ENCODE assay signal across 1 cellular context in the genomic region with DNA sequence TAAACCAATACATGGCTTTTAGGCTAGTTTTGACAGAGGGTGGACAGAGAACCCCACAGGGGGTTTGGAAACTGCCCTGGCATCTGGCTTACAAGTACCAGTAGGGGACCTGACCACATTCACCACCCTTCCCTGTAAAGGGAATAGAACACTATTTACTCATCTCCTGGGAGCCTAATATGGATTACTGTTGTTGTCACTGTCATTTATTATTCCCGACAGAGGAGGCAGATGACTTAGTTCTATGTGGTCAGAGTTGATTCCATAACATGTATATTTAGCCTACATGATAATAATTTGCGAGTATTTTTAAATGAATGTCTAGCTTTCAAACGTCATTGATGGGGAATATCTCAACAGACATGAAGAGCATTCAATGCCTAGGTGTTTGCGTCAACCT.
TF ChIP-seq lines count a peak whose summit lies in the region.

No MANE protein-coding gene starts in this region.

TF ChIP-seq in HEK293, 187 proteins besides CTCF, POLR2A, EP300 and RAD21 (continued from another document and continues in another):
- TF ChIP-seq, protein P1, sequence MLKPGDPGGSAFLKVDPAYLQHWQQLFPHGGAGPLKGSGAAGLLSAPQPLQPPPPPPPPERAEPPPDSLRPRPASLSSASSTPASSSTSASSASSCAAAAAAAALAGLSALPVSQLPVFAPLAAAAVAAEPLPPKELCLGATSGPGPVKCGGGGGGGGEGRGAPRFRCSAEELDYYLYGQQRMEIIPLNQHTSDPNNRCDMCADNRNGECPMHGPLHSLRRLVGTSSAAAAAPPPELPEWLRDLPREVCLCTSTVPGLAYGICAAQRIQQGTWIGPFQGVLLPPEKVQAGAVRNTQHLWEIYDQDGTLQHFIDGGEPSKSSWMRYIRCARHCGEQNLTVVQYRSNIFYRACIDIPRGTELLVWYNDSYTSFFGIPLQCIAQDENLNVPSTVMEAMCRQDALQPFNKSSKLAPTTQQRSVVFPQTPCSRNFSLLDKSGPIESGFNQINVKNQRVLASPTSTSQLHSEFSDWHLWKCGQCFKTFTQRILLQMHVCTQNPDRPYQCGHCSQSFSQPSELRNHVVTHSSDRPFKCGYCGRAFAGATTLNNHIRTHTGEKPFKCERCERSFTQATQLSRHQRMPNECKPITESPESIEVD (tag by site-specific recombination; IDR thresholded peaks at IDR 0.05): peak; percentile 46; the same call in 1 of the 2 replicates
- TF ChIP-seq ZFHX2 (tag by site-specific recombination; conservative IDR thresholded peaks at IDR 0.05) (no peak), ZNF791 (tag by site-specific recombination; IDR thresholded peaks at IDR 0.05) (no peak), ZNF311 (tag by site-specific recombination; IDR thresholded peaks at IDR 0.05; ENCODE audit: borderline replicate concordance) (no peak), MZF1 (tag by site-specific recombination; IDR thresholded peaks at IDR 0.05; ENCODE audit: borderline replicate concordance) (no peak), GLI4 (tag by site-specific recombination; IDR thresholded peaks at IDR 0.05) (no peak), ZNF660 (tag by site-specific recombination; IDR thresholded peaks at IDR 0.05) (0 out of 2 replicates have a peak, but pooled peaks have one; percentile 10), ZNF701 (tag by site-specific recombination; IDR thresholded peaks at IDR 0.05) (no peak), ZNF423 (tag by site-specific recombination; IDR thresholded peaks at IDR 0.05) (peak; percentile 73), ZBTB8A (tag by site-specific recombination; IDR thresholded peaks at IDR 0.05) (no peak), ZSCAN5A (tag by site-specific recombination; IDR thresholded peaks at IDR 0.05) (no peak), ZNF138 (tag by site-specific recombination; IDR thresholded peaks at IDR 0.05; ENCODE audit: borderline replicate concordance) (no peak), ZNF571 (tag by site-specific recombination; IDR thresholded peaks at IDR 0.05) (no peak), ZNF274 (IDR thresholded peaks at IDR 0.05; ENCODE audit: low read length) (no peak), ZNF274 (tag by site-specific recombination; IDR thresholded peaks at IDR 0.05; ENCODE audit: borderline replicate concordance) (no peak), ZEB2 (tag by site-specific recombination; IDR thresholded peaks at IDR 0.05) (0 out of 2 replicates have a peak, but pooled peaks have one; percentile 66), ZNF501 (tag by site-specific recombination; IDR thresholded peaks at IDR 0.05) (no peak), ZNF366 (tag by site-specific recombination; conservative IDR thresholded peaks at IDR 0.05) (peak; percentile 39), ZNF830 (tag by site-specific recombination; IDR thresholded peaks at IDR 0.05; ENCODE audit: low read depth) (no peak), ZNF777 (tag by site-specific recombination; IDR thresholded peaks at IDR 0.05; ENCODE audit: borderline replicate concordance) (no peak), INSM2 (tag by site-specific recombination; IDR thresholded peaks at IDR 0.05) (peak; percentile 71; the same call in 1 of the 2 replicates), ZIC2 (tag by site-specific recombination; IDR thresholded peaks at IDR 0.05) (peak; percentile 74), ZNF335 (tag by site-specific recombination; conservative IDR thresholded peaks at IDR 0.05) (no peak), ZSCAN30 (tag by site-specific recombination; IDR thresholded peaks at IDR 0.05) (peak; percentile 27; the same call in 1 of the 2 replicates), OSR2 (tag by site-specific recombination; IDR thresholded peaks at IDR 0.05) (peak; percentile 45; the same call in 1 of the 2 replicates), ZNF324 (tag by site-specific recombination; IDR thresholded peaks at IDR 0.05) (no peak), HIC1 (tag by site-specific recombination; IDR thresholded peaks at IDR 0.05) (no peak), ZNF2 (tag by site-specific recombination; IDR thresholded peaks at IDR 0.05) (peak; percentile 12; the same call in 1 of the 2 replicates), ZBTB20 (tag by site-specific recombination; IDR thresholded peaks at IDR 0.05) (peak; percentile 91), ZNF426 (tag by site-specific recombination; IDR thresholded peaks at IDR 0.05) (no peak), ZNF544 (tag by site-specific recombination; IDR thresholded peaks at IDR 0.05) (no peak), ZNF548 (tag by site-specific recombination; IDR thresholded peaks at IDR 0.05) (no peak), ZNF148 (tag by site-specific recombination; IDR thresholded peaks at IDR 0.05; ENCODE audit: borderline replicate concordance) (no peak), ZNF175 (tag by site-specific recombination; IDR thresholded peaks at IDR 0.05) (no peak), ZBTB44 (tag by site-specific recombination; IDR thresholded peaks at IDR 0.05) (no peak), ZNF292 (tag by site-specific recombination; IDR thresholded peaks at IDR 0.05; ENCODE audit: borderline replicate concordance, low read depth) (no peak), ZNF239 (tag by site-specific recombination; IDR thresholded peaks at IDR 0.05) (no peak), ZFP37 (tag by site-specific recombination; IDR thresholded peaks at IDR 0.05) (no peak), ZNF184 (tag by site-specific recombination; IDR thresholded peaks at IDR 0.05) (no peak), YY2 (tag by site-specific recombination; IDR thresholded peaks at IDR 0.05) (no peak), ZNF624 (tag by site-specific recombination; IDR thresholded peaks at IDR 0.05) (no peak), ZNF266 (tag by site-specific recombination; IDR thresholded peaks at IDR 0.05; ENCODE audit: low read depth) (no peak), WT1 (tag by site-specific recombination; IDR thresholded peaks at IDR 0.05) (peak; percentile 78), ZNF600 (tag by site-specific recombination; IDR thresholded peaks at IDR 0.05) (peak; percentile 69; the same call in 1 of the 2 replicates), ZNF146 (tag by site-specific recombination; IDR thresholded peaks at IDR 0.05) (0 out of 2 replicates have a peak, but pooled peaks have one; percentile 34)
- TF ChIP-seq, protein P2, sequence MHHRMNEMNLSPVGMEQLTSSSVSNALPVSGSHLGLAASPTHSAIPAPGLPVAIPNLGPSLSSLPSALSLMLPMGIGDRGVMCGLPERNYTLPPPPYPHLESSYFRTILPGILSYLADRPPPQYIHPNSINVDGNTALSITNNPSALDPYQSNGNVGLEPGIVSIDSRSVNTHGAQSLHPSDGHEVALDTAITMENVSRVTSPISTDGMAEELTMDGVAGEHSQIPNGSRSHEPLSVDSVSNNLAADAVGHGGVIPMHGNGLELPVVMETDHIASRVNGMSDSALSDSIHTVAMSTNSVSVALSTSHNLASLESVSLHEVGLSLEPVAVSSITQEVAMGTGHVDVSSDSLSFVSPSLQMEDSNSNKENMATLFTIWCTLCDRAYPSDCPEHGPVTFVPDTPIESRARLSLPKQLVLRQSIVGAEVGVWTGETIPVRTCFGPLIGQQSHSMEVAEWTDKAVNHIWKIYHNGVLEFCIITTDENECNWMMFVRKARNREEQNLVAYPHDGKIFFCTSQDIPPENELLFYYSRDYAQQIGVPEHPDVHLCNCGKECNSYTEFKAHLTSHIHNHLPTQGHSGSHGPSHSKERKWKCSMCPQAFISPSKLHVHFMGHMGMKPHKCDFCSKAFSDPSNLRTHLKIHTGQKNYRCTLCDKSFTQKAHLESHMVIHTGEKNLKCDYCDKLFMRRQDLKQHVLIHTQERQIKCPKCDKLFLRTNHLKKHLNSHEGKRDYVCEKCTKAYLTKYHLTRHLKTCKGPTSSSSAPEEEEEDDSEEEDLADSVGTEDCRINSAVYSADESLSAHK (tag by site-specific recombination; IDR thresholded peaks at IDR 0.05): peak; percentile 94
- TF ChIP-seq, protein P3, sequence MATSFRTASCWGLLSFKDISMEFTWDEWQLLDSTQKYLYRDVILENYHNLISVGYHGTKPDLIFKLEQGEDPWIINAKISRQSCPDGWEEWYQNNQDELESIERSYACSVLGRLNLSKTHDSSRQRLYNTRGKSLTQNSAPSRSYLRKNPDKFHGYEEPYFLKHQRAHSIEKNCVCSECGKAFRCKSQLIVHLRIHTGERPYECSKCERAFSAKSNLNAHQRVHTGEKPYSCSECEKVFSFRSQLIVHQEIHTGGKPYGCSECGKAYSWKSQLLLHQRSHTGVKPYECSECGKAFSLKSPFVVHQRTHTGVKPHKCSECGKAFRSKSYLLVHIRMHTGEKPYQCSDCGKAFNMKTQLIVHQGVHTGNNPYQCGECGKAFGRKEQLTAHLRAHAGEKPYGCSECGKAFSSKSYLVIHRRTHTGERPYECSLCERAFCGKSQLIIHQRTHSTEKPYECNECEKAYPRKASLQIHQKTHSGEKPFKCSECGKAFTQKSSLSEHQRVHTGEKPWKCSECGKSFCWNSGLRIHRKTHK (tag by site-specific recombination; IDR thresholded peaks at IDR 0.05): no peak
- TF ChIP-seq, protein P4, sequence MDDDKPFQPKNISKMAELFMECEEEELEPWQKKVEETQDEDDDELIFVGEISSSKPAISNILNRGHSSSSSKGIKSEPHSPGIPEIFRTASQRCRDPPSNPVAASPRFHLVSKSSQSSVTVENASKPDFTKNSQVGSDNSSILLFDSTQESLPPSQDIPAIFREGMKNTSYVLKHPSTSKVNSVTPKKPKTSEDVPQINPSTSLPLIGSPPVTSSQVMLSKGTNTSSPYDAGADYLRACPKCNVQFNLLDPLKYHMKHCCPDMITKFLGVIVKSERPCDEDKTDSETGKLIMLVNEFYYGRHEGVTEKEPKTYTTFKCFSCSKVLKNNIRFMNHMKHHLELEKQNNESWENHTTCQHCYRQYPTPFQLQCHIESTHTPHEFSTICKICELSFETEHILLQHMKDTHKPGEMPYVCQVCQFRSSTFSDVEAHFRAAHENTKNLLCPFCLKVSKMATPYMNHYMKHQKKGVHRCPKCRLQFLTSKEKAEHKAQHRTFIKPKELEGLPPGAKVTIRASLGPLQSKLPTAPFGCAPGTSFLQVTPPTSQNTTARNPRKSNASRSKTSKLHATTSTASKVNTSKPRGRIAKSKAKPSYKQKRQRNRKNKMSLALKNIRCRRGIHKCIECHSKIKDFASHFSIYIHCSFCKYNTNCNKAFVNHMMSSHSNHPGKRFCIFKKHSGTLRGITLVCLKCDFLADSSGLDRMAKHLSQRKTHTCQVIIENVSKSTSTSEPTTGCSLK (tag by site-specific recombination; IDR thresholded peaks at IDR 0.05): no peak
